Comparison of ENCODE assay signal across 21 cellular contexts in genomic region chr5:36982146-36982545, GRCh38.
DNase-seq lines count a peak whose midpoint lies in the region; ATAC-seq, FAIRE-seq and TF ChIP-seq lines count a peak whose summit lies in the region.
"Had no signal": no experiment of that assay in that cellular context is flagged by ENCODE, and none has a peak within 500 bp of the region (broad histone marks: within the 10 kb centered on the region; RNA-seq: fewer than 3 reads in every experiment).

No MANE protein-coding gene starts in this region.

- H3K4me3 Mint-ChIP-seq in activated CD4-positive, alpha-beta T cell treated with anti-CD3 and anti-CD28 coated beads, Interleukin-2, amount 10 ng/mL, durations not matched to agents 24 days and 14 days: no peak overlapping the region
- H3K4me3 Mint-ChIP-seq in immature natural killer cell: no peak overlapping the region
- H3K4me3 Mint-ChIP-seq: activated CD4-positive, alpha-beta T cell treated with anti-CD3 and anti-CD28 coated beads, Interleukin-2, amount 10 ng/mL, durations not matched to agents 7 days and 5 days; activated naive CD8-positive, alpha-beta T cell treated with anti-CD3 and anti-CD28 coated beads, Interleukin-2, amount 50 U/mL, for 24 hours; dendritic cell treated with granulocyte-macrophage colony-stimulating factor and Interleukin-4, amounts not matched to agents 40 ng/mL and 50 ng/mL, for 4 days; IgD-negative memory B cell had no signal

- H3K9me1 ChIP-seq in keratinocyte (ENCODE audit: control insufficient read depth, extremely low read depth, insufficient read depth, low read length): no peaks in the 10 kb centered on the region

- H3K27ac Mint-ChIP-seq in activated CD4-positive, alpha-beta T cell treated with anti-CD3 and anti-CD28 coated beads, Interleukin-2, amount 10 ng/mL, durations not matched to agents 24 days and 14 days: no peak overlapping the region
- H3K27ac Mint-ChIP-seq in immature natural killer cell: no peak overlapping the region
- H3K27ac Mint-ChIP-seq: activated CD4-positive, alpha-beta T cell treated with anti-CD3 and anti-CD28 coated beads, Interleukin-2, amount 10 ng/mL, durations not matched to agents 7 days and 5 days; activated naive CD8-positive, alpha-beta T cell treated with anti-CD3 and anti-CD28 coated beads, Interleukin-2, amount 50 U/mL, for 24 hours; dendritic cell treated with granulocyte-macrophage colony-stimulating factor and Interleukin-4, amounts not matched to agents 40 ng/mL and 50 ng/mL, for 4 days; IgD-negative memory B cell; progenitor cell of endocrine pancreas had no signal

- TF ChIP-seq CTCF in astrocyte of the spinal cord (IDR thresholded peaks at IDR 0.05; ENCODE audit: low read depth, low read length): no peak
- TF ChIP-seq CTCF in keratinocyte (optimal IDR thresholded peaks at IDR 0.05 in 1 of 3, IDR thresholded peaks at IDR 0.05 in 1 of 3, conservative IDR thresholded peaks at IDR 0.05 in 1 of 3; ENCODE audit: extremely low read depth in 1 of 3, insufficient read depth in 2 of 3, low read length in 3 of 3): no peak

- in situ Hi-C loops in astrocyte of the spinal cord (cut with HindIII; ENCODE audit: low sequenced_read_pairs): no loop called here

- dilution Hi-C loops in keratinocyte (cut with MboI; ENCODE audit: extremely low pct_ligation_motif_present, low sequenced_read_pairs): no loop called here

- H3K4me1 Mint-ChIP-seq in activated CD4-positive, alpha-beta T cell treated with anti-CD3 and anti-CD28 coated beads, Interleukin-2, amount 10 ng/mL, durations not matched to agents 24 days and 14 days: peaks cover 11% of the 10 kb centered on the region
- H3K4me1 Mint-ChIP-seq in immature natural killer cell: peaks cover 43 to 81% of the 10 kb centered on the region in 2 donors

- H3K36me3 ChIP-seq in keratinocyte (ENCODE audit: control insufficient read depth in 2 of 2, extremely low read depth in 1 of 2, insufficient read depth in 2 of 2, low read length in 2 of 2): peaks cover 4 to 7% of the 10 kb centered on the region in 2 experiments
- H3K36me3 ChIP-seq: BE2C had no signal

- intact Hi-C loops in activated CD4-positive, alpha-beta T cell treated with anti-CD3 and anti-CD28 coated beads, Interleukin-2, amount 10 ng/mL, durations not matched to agents 24 days and 14 days (cut with micrococcal nuclease): no loop called here

- peaks cover 22% of the 10 kb centered on the region for H3K9me3 Mint-ChIP-seq in activated CD4-positive, alpha-beta T cell treated with anti-CD3 and anti-CD28 coated beads, Interleukin-2, amount 10 ng/mL, durations not matched to agents 24 days and 14 days
- no peaks in the 10 kb centered on the region for H3K9me3 Mint-ChIP-seq in immature natural killer cell

- H3K27me3 ChIP-seq in keratinocyte (ENCODE audit: control insufficient read depth, extremely low read depth, insufficient read depth, low read length): no peaks in the 10 kb centered on the region
- H3K27me3 ChIP-seq: BE2C, stomach, upper lobe of left lung had no signal

- H3K4me2 ChIP-seq in keratinocyte (ENCODE audit: control insufficient read depth, extremely low read depth, insufficient read depth, low read depth, low read length): no peak overlapping the region

- no peak overlapping the region for H3K9ac ChIP-seq in keratinocyte (ENCODE audit: control insufficient read depth, extremely low read depth, insufficient read depth, low read length)

- H3K27ac ChIP-seq in keratinocyte (ENCODE audit: control insufficient read depth, insufficient read depth, low read length): no peak overlapping the region
- H3K27ac ChIP-seq: stomach, upper lobe of left lung had no signal

- peaks cover 43% of the 10 kb centered on the region for H3K36me3 Mint-ChIP-seq in activated CD4-positive, alpha-beta T cell treated with anti-CD3 and anti-CD28 coated beads, Interleukin-2, amount 10 ng/mL, durations not matched to agents 24 days and 14 days (ENCODE audit: low read depth)
- H3K36me3 Mint-ChIP-seq in immature natural killer cell: peaks cover 33 to 39% (median 33%) of the 10 kb centered on the region in 3 donors

- H3K4me1 ChIP-seq in keratinocyte (ENCODE audit: control insufficient read depth, extremely low read depth, insufficient read depth, low read length): peaks cover 7% of the 10 kb centered on the region
- H3K4me1 ChIP-seq: BE2C, upper lobe of left lung had no signal

- H3K79me2 ChIP-seq in keratinocyte (ENCODE audit: control insufficient read depth, insufficient read depth, low read length): peaks cover 34% of the 10 kb centered on the region

- no peak overlapping the region for H2AFZ ChIP-seq in keratinocyte (ENCODE audit: control insufficient read depth, low read length)

- H3K27me3 Mint-ChIP-seq in activated CD4-positive, alpha-beta T cell treated with anti-CD3 and anti-CD28 coated beads, Interleukin-2, amount 10 ng/mL, durations not matched to agents 24 days and 14 days: no peaks in the 10 kb centered on the region
- peaks cover 2 to 4% (median 3%) of the 10 kb centered on the region in 3 donors for H3K27me3 Mint-ChIP-seq in immature natural killer cell (ENCODE audit: low read depth in 3 of 3)
- H3K27me3 Mint-ChIP-seq: activated CD4-positive, alpha-beta T cell treated with anti-CD3 and anti-CD28 coated beads, Interleukin-2, amount 10 ng/mL, durations not matched to agents 7 days and 5 days; activated naive CD8-positive, alpha-beta T cell treated with anti-CD3 and anti-CD28 coated beads, Interleukin-2, amount 50 U/mL, for 24 hours; dendritic cell treated with granulocyte-macrophage colony-stimulating factor and Interleukin-4, amounts not matched to agents 40 ng/mL and 50 ng/mL, for 4 days; IgD-negative memory B cell; progenitor cell of endocrine pancreas had no signal

- H3K9me3 ChIP-seq in keratinocyte (ENCODE audit: control insufficient read depth, low read depth, low read length): no peaks in the 10 kb centered on the region
- H3K9me3 ChIP-seq: BE2C, upper lobe of left lung had no signal

- no peak overlapping the region for H3K4me3 ChIP-seq in astrocyte of the spinal cord (ENCODE audit: low read depth, low read length)
- H3K4me3 ChIP-seq in keratinocyte (ENCODE audit: control insufficient read depth in 2 of 3, extremely low read depth in 1 of 3, insufficient read depth in 2 of 3, low read depth in 1 of 3, low read length in 3 of 3): no peak overlapping the region
- H3K4me3 ChIP-seq: stomach, upper lobe of left lung had no signal

- peak; percentile 60 for FAIRE-seq in keratinocyte (lab: Jason Lieb, UNC)

- no peaks in the 10 kb centered on the region for H4K20me1 ChIP-seq in keratinocyte (ENCODE audit: control insufficient read depth, extremely low read depth, insufficient read depth, low read length)

- DNase-seq in Daoy (ENCODE audit: low read depth) (peak; percentile 2), LHCN-M2 (ENCODE audit: low read depth) (peak; percentile 7), astrocyte of the spinal cord (ENCODE audit: low read depth, low spot score) (peak; percentile 10), keratinocyte (ENCODE audit: low read depth, low spot score) (peak; percentile 30), epidermal melanocyte (ENCODE audit: insufficient read length, low spot score) (no peak), immature natural killer cell (no peak)
- no peak for DNase-seq in activated CD4-positive, alpha-beta T cell treated with anti-CD3 and anti-CD28 coated beads, Interleukin-2, amount 10 ng/mL, durations not matched to agents 24 days and 14 days
- DNase-seq: activated CD4-positive, alpha-beta T cell treated with anti-CD3 and anti-CD28 coated beads, Interleukin-2, amount 10 ng/mL, durations not matched to agents 7 days and 5 days; activated CD8-positive, alpha-beta memory T cell treated with anti-CD3 and anti-CD28 coated beads, Interleukin-2, amount 50 U/mL, for 4 hours; activated naive CD8-positive, alpha-beta T cell treated with anti-CD3 and anti-CD28 coated beads, Interleukin-2, amount 50 U/mL, for 24 hours; BE2C; DMS79; NCI-H774; stimulated activated CD4-positive, alpha-beta T cell treated with anti-CD3 and anti-CD28 coated beads, Interleukin-4, amount 100 ng/mL, for 24 hours; stomach; upper lobe of left lung had no signal

- ATAC-seq in GM21447 (IDR thresholded peaks at IDR 0.05; ENCODE audit: unreplicated experiment): no peak
- ATAC-seq: activated naive CD8-positive, alpha-beta T cell treated with anti-CD3 and anti-CD28 coated beads, Interleukin-2, amount 50 U/mL, for 24 hours; left lobe of liver had no signal

Comparison
In these comparisons a context has a peak if more than half of its experiments do, and no peak if none do; other contexts are left out.
1. DNase-seq: peak in Daoy (single experiment), LHCN-M2 (single experiment), astrocyte of the spinal cord (single experiment) and keratinocyte (single experiment); none in epidermal melanocyte (single experiment), activated CD4-positive, alpha-beta T cell treated with anti-CD3 and anti-CD28 coated beads, Interleukin-2, amount 10 ng/mL, durations not matched to agents 24 days and 14 days (single experiment) and immature natural killer cell (0 of 3).